ENCODE assay signal across 9 cellular contexts in the genomic region with DNA sequence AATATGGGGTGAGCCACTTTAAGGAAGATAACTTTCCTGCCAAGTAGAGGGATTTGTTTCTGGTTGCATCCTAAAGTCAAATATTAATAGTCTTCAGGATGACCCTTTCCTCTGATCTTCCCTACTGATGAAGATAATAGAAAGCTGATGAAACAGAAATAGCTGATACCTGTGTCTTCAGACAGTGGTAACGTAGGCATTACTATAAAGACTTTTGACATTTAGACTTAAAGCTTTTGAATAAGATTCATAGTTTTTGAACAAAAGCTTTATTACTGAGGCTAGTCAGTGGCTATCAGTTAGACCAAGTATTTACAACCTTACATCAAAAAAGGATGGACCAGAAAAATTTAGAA. TPM values are rescaled to one million over a fixed set of nuclear protein-coding genes. Genes with fewer than 3 reads are reported as not detected.
DNase-seq lines count a peak whose midpoint lies in the region; TF ChIP-seq lines count a peak whose summit lies in the region.
"Had no signal": no experiment of that assay in that cellular context is flagged by ENCODE, and none has a peak within 500 bp of the region (broad histone marks: within the 10 kb centered on the region; RNA-seq: fewer than 3 reads in every experiment).

No MANE protein-coding gene starts in this region.

- H3K4me1 Mint-ChIP-seq in Calu3 (ENCODE audit: low read depth, unreplicated experiment): peaks cover 26% of the 10 kb centered on the region

- H3K4me3 Mint-ChIP-seq in Calu3 (ENCODE audit: low read depth, unreplicated experiment): peak overlapping the region; percentile 73

- H3K4me1 ChIP-seq in esophagus muscularis mucosa (peaks cover 0 to 25% (median 19%) of the 10 kb centered on the region in 4 donors), prostate gland (replicated peaks) (no peaks in the 10 kb centered on the region)

- CTCF ChIA-PET in Calu3 (lab: Charles Lee): no interaction called here

- H3K36me3 Mint-ChIP-seq in Calu3 (ENCODE audit: insufficient read depth, unreplicated experiment): peaks cover 50% of the 10 kb centered on the region

- no peak for TF ChIP-seq EP300 in esophagus muscularis mucosa (IDR thresholded peaks at IDR 0.05)

- 50% methylated on average over 1 of the region's 1 CpG for WGBS in esophagus muscularis mucosa
- 35% methylated on average over 1 of the region's 1 CpG for WGBS in prostate gland

- H3K36me3 ChIP-seq in esophagus muscularis mucosa (no peaks in the 10 kb centered on the region), prostate gland (no peaks in the 10 kb centered on the region)

- H3K27ac Mint-ChIP-seq in Calu3 (ENCODE audit: unreplicated experiment): peak overlapping the region; percentile 81

- H3K9me3 ChIP-seq in esophagus muscularis mucosa (no peaks in the 10 kb centered on the region), prostate gland (no peaks in the 10 kb centered on the region)

- DNase-seq in Calu3 (no peak), esophagus muscularis mucosa (ENCODE audit: extremely low spot score) (no peak), prostate gland (ENCODE audit: low spot score) (no peak), H4 (ENCODE audit: low spot score) (no peak), anterior cingulate cortex (lab: John Stamatoyannopoulos, UW) (no peak)
- DNase-seq in stimulated activated CD4-positive, alpha-beta T cell treated with anti-CD3 and anti-CD28 coated beads, Interleukin-1b, Interleukin-23, amount 100 ng/mL, for 48 hours: no peak
- no peak for DNase-seq in effector CD4-positive, alpha-beta T cell
- DNase-seq: NCI-H187 had no signal

- H3K27me3 ChIP-seq in esophagus muscularis mucosa (no peaks in the 10 kb centered on the region), prostate gland (replicated peaks; ENCODE audit: insufficient read depth) (no peaks in the 10 kb centered on the region)

- no peaks in the 10 kb centered on the region for H3K27me3 Mint-ChIP-seq in Calu3 (ENCODE audit: unreplicated experiment)

- no peak for TF ChIP-seq POLR2A in esophagus muscularis mucosa (IDR thresholded peaks at IDR 0.05; ENCODE audit: low read depth)
- TF ChIP-seq POLR2A in prostate gland (IDR thresholded peaks at IDR 0.05): no peak

- no TSS peak for BruUV-seq in Calu3 (replicated peaks; lab: Mats Ljungman, UMichigan)

- intact Hi-C loops in Calu3 (cut with micrococcal nuclease; ENCODE audit: unreplicated experiment): loop anchor here (5.0 kb wide), 2 partner anchors 46 to 54 kb away; no protein-coding TSS in a partner anchor
- intact Hi-C loops in esophagus muscularis mucosa (cut with DNase I): no loop called here
- intact Hi-C loops in prostate gland (cut with DNase I): loop anchor here (5.0 to 10.0 kb wide), 3 partner anchors 46 to 264 kb away; no protein-coding TSS in a partner anchor

- peak overlapping the region; percentile 98 for H3K27ac ChIP-seq in VCaP
- H3K27ac ChIP-seq in esophagus muscularis mucosa (replicated peaks in 1 of 4): peak overlapping the region; percentile 85 to 89 (median 88)
- H3K27ac ChIP-seq in prostate gland: peak overlapping the region; percentile 86 to 94

- no peaks in the 10 kb centered on the region for H3K9me3 Mint-ChIP-seq in Calu3 (ENCODE audit: low read depth, unreplicated experiment)

- no peak for TF ChIP-seq CTCF in Calu3 (IDR thresholded peaks at IDR 0.05; ENCODE audit: unreplicated experiment)
- no peak for TF ChIP-seq CTCF in VCaP (conservative IDR thresholded peaks at IDR 0.05)
- no peak for TF ChIP-seq CTCF in esophagus muscularis mucosa (IDR thresholded peaks at IDR 0.05)
- TF ChIP-seq CTCF in prostate gland (IDR thresholded peaks at IDR 0.05): no peak

- peak overlapping the region; percentile 59 to 77 (median 72) for H3K4me3 ChIP-seq in esophagus muscularis mucosa
- H3K4me3 ChIP-seq in prostate gland: peak overlapping the region; percentile 53 to 59

RNA-seq across cellular contexts. Expression of a gene that starts 1.4 kb away (rescaled TPM):
- 18.2 and 28.1 TPM in 2 replicates for total RNA-seq in Calu3 (2022)
- total RNA-seq in esophagus muscularis mucosa: 10 to 100 TPM; 18.3 to 47.2 (median 32.9) TPM
- total RNA-seq in prostate gland: 10 to 100 TPM; 51.1 to 72.1 TPM
- total RNA-seq in H4 (2014; rRNA removed; shearing (Covaris generic)): 1.2 and 4.0 TPM in 2 replicates
